In genomic region chrX:66110112-66110511, GRCh38 we compare ENCODE assay signal across 8 cellular contexts. TPM values are rescaled to one million over a fixed set of nuclear protein-coding genes. Genes with fewer than 3 reads are reported as not detected.
DNase-seq lines count a peak whose midpoint lies in the region; ATAC-seq and TF ChIP-seq lines count a peak whose summit lies in the region.

No MANE protein-coding gene starts in this region.

- no peak overlapping the region for H3K9ac ChIP-seq in fibroblast of lung (ENCODE audit: insufficient read depth, low read length)

- H4K20me1 ChIP-seq in OCI-LY7 (ENCODE audit: insufficient read depth, low read length) (no peaks in the 10 kb centered on the region), fibroblast of lung (ENCODE audit: control insufficient read depth, extremely low read depth, insufficient read depth, low read length) (no peaks in the 10 kb centered on the region)

- H3K4me2 ChIP-seq in OCI-LY7 (ENCODE audit: low read length) (no peak overlapping the region), fibroblast of lung (ENCODE audit: extremely low read depth, insufficient read depth, low read length) (no peak overlapping the region)

- no peaks in the 10 kb centered on the region for H3K27me3 ChIP-seq in fibroblast of lung (ENCODE audit: control insufficient read depth, insufficient read depth, low read length)

- CTCF ChIA-PET in OCI-LY7 (lab: Charles Lee; ENCODE audit: unreplicated experiment), result no interaction called here

- ATAC-seq in GM19328 (IDR thresholded peaks at IDR 0.05; ENCODE audit: unreplicated experiment) (no peak), GM18873 (IDR thresholded peaks at IDR 0.05; ENCODE audit: low FRiP score, unreplicated experiment) (no peak)

- no peak overlapping the region for H3K4me3 ChIP-seq in OCI-LY7 (ENCODE audit: low read depth, low read length, poor library complexity, severe bottlenecking)
- H3K4me3 ChIP-seq in fibroblast of lung (replicated peaks in 1 of 4; ENCODE audit: control extremely low read depth in 1 of 4, insufficient read depth in 1 of 4, low read depth in 3 of 4, low read length in 4 of 4), result no peak overlapping the region

- intact Hi-C loops in OCI-LY7 (cut with micrococcal nuclease; ENCODE audit: unreplicated experiment), result loop anchor here (2.0 to 10.0 kb wide), 2 partner anchors 125 to 527 kb away; no protein-coding TSS in a partner anchor

- no peak overlapping the region for H2AFZ ChIP-seq in OCI-LY7 (ENCODE audit: low read length)
- H2AFZ ChIP-seq in fibroblast of lung (ENCODE audit: low read length), result no peak overlapping the region

- no peaks in the 10 kb centered on the region for H3K9me2 ChIP-seq in OCI-LY7 (ENCODE audit: insufficient read depth, low read length)

- no TSS peak for BruUV-seq in OCI-LY7 (replicated peaks; lab: Mats Ljungman, UMichigan)

- H3K4me1 ChIP-seq in OCI-LY7 (ENCODE audit: insufficient read depth, low read length, poor library complexity, severe bottlenecking) (no peaks in the 10 kb centered on the region), fibroblast of lung (ENCODE audit: control insufficient read depth, extremely low read depth, insufficient read depth, low read length) (no peaks in the 10 kb centered on the region)

- H3K9me3 ChIP-seq in OCI-LY7 (ENCODE audit: low read length), result no peaks in the 10 kb centered on the region
- H3K9me3 ChIP-seq in fibroblast of lung (ENCODE audit: control insufficient read depth, insufficient read depth, low read depth, low read length), result no peaks in the 10 kb centered on the region

- POLR2A ChIA-PET in OCI-LY7 (lab: Charles Lee), result interaction anchor here (0.6 kb wide), 1 partner anchor 51 kb away, joined by 4 read pairs; no protein-coding TSS in a partner anchor

- H3K27ac ChIP-seq in OCI-LY7 (ENCODE audit: low read depth, low read length, poor library complexity, severe bottlenecking), result no peak overlapping the region
- H3K27ac ChIP-seq in fibroblast of lung (ENCODE audit: insufficient read depth, low read length), result no peak overlapping the region

- TF ChIP-seq CTCF in OCI-LY7 (conservative IDR thresholded peaks at IDR 0.05; ENCODE audit: low read length) (peak; percentile 83), fibroblast of lung (conservative IDR thresholded peaks at IDR 0.05 in 1 of 2, IDR thresholded peaks at IDR 0.05 in 1 of 2; ENCODE audit: low read depth in 1 of 2, low read length in 2 of 2) (peak; percentile 18 to 38)

- H3K36me3 ChIP-seq in OCI-LY7 (ENCODE audit: insufficient read depth, low read length) (no peaks in the 10 kb centered on the region), fibroblast of lung (ENCODE audit: control insufficient read depth, insufficient read depth, low read length) (no peaks in the 10 kb centered on the region)

- DNase-seq in stimulated activated CD4-positive, alpha-beta T cell treated with anti-CD3 and anti-CD28 coated beads, Interleukin-12 subunit alpha, Interleukin-12 subunit beta, amount 100 ng/mL, for 4 hours, result peak; percentile 1
- DNase-seq in stimulated activated CD4-positive, alpha-beta T cell treated with anti-CD3 and anti-CD28 coated beads, Interleukin-1b, Interleukin-23, amount 100 ng/mL, for 48 hours, result no peak
- DNase-seq in OCI-LY7 (ENCODE audit: low spot score) (peak; percentile 62), fibroblast of lung (ENCODE audit: low read depth in 2 of 2) (peak in 1 of 2 donors; percentile 4)
- DNase-seq in stimulated activated CD4-positive, alpha-beta T cell treated with anti-CD3 and anti-CD28 coated beads, Interleukin-4, amount 100 ng/mL, for 24 hours, result peak; percentile 8
- no peak for DNase-seq in activated effector memory CD4-positive, alpha-beta T cell treated with Interleukin-2 at 50 U/mL for 16 hours

- no peaks in the 10 kb centered on the region for H3K79me2 ChIP-seq in OCI-LY7 (ENCODE audit: insufficient read depth, low read depth, low read length)
- no peaks in the 10 kb centered on the region for H3K79me2 ChIP-seq in fibroblast of lung (ENCODE audit: control insufficient read depth, insufficient read depth, low read length)

RNA-seq across cellular contexts. Expression of gene HEPH, which starts 53.9 kb away (rescaled TPM):
- total RNA-seq in OCI-LY7 (2014; rRNA removed; shearing (Covaris generic)), result not detected in 2 replicates
- total RNA-seq in OCI-LY7 (2022) (not detected in 2 replicates), fibroblast of lung (28.9 and 43.1 TPM in 2 replicates)
- 4.9 and 12.4 TPM in 2 replicates for polyA plus RNA-seq in fibroblast of lung
- polyA plus RNA-seq in fibroblast of lung (2012), result 4.0 and 10.7 TPM in 2 replicates
- polyA minus RNA-seq in fibroblast of lung (ENCODE audit: low replicate concordance), result 5.8 and 8.9 TPM in 2 replicates

Comparison
In these comparisons a context has a peak if more than half of its experiments do, and no peak if none do; other contexts are left out.
1. DNase-seq: peak in stimulated activated CD4-positive, alpha-beta T cell treated with anti-CD3 and anti-CD28 coated beads, Interleukin-12 subunit alpha, Interleukin-12 subunit beta, amount 100 ng/mL, for 4 hours (single experiment), OCI-LY7 (single experiment) and stimulated activated CD4-positive, alpha-beta T cell treated with anti-CD3 and anti-CD28 coated beads, Interleukin-4, amount 100 ng/mL, for 24 hours (single experiment); none in stimulated activated CD4-positive, alpha-beta T cell treated with anti-CD3 and anti-CD28 coated beads, Interleukin-1b, Interleukin-23, amount 100 ng/mL, for 48 hours (single experiment) and activated effector memory CD4-positive, alpha-beta T cell treated with Interleukin-2 at 50 U/mL for 16 hours (single experiment).
2. RNA of gene HEPH, which starts 53.9 kb away (total RNA-seq): 28.9 to 43.1 TPM in fibroblast of lung; not detected in OCI-LY7; every median in the first group is over 10 times any median in the second.